In genomic region chr2:212984129-212984528, GRCh38 we compare ENCODE assay signal across 34 cellular contexts.
"Had no signal": no experiment of that assay in that cellular context is flagged by ENCODE, and none has a peak within 500 bp of the region (broad histone marks: within the 10 kb centered on the region; RNA-seq: fewer than 3 reads in every experiment).

No MANE protein-coding gene starts in this region.

- DNase-seq: activated B cell treated with CpG ODN at 0.5 μM for 24 hours; activated CD4-positive, alpha-beta memory T cell treated with anti-CD3 and anti-CD28 coated beads for 36 hours; activated CD4-positive, alpha-beta T cell treated with anti-CD3 and anti-CD28 coated beads for 4 hours; activated CD4-positive, alpha-beta T cell treated with anti-CD3 and anti-CD28 coated beads, Interleukin-2, amount 10 ng/mL, durations not matched to agents 24 days and 14 days; activated CD4-positive, alpha-beta T cell treated with anti-CD3 and anti-CD28 coated beads, Interleukin-2, amount 50 U/mL, for 1 hour; activated CD4-positive, alpha-beta T cell treated with anti-CD3 and anti-CD28 coated beads, Interleukin-2, amount 50 U/mL, for 4 hours; activated CD4-positive, CD25-positive, alpha-beta regulatory T cell treated with anti-CD3 and anti-CD28 coated beads, Interleukin-2, amount 50 U/mL, for 72 hours; activated CD8-positive, alpha-beta memory T cell treated with anti-CD3 and anti-CD28 coated beads, Interleukin-2, amount 50 U/mL, for 48 hours; activated CD8-positive, alpha-beta T cell treated with anti-CD3 and anti-CD28 coated beads for 36 hours; activated effector memory CD4-positive, alpha-beta T cell treated with Interleukin-2 at 50 U/mL for 16 hours; activated gamma-delta T cell; activated naive CD4-positive, alpha-beta T cell treated with anti-CD3 and anti-CD28 coated beads, Interleukin-2, amount 10 ng/mL, durations not matched to agents 7 days and 5 days; activated naive CD4-positive, alpha-beta T cell treated with Interleukin-2 at 50 U/mL for 16 hours; activated naive CD8-positive, alpha-beta T cell treated with anti-CD3 and anti-CD28 coated beads, Interleukin-2, amount 10 ng/mL, durations not matched to agents 7 days and 5 days; activated naive CD8-positive, alpha-beta T cell treated with anti-CD3 and anti-CD28 coated beads, Interleukin-2, amount 50 U/mL, for 24 hours; activated T-cell treated with anti-CD3 and anti-CD28 coated beads, Interleukin-2, amount 50 U/mL, for 24 hours; activated T-cell treated with anti-CD3 and anti-CD28 coated beads, Interleukin-2, amount 50 U/mL, for 48 hours; amniotic stem cell; aorta; body of pancreas; brain microvascular endothelial cell; central memory CD4-positive, alpha-beta T cell; T-helper 1 cell; T-helper 2 cell; T-helper 9 cell had no signal

- H3K9me3 Mint-ChIP-seq: activated B cell treated with CpG ODN at 0.5 μM for 24 hours; activated CD4-positive, alpha-beta memory T cell treated with anti-CD3 and anti-CD28 coated beads for 36 hours; activated CD4-positive, alpha-beta T cell treated with anti-CD3 and anti-CD28 coated beads, Interleukin-2, amount 10 ng/mL, durations not matched to agents 24 days and 14 days; activated CD8-positive, alpha-beta T cell treated with anti-CD3 and anti-CD28 coated beads for 36 hours; activated naive CD4-positive, alpha-beta T cell treated with anti-CD3 and anti-CD28 coated beads, Interleukin-2, amount 10 ng/mL, durations not matched to agents 7 days and 5 days; activated naive CD8-positive, alpha-beta T cell treated with anti-CD3 and anti-CD28 coated beads, Interleukin-2, amount 10 ng/mL, durations not matched to agents 7 days and 5 days; activated T-cell treated with anti-CD3 and anti-CD28 coated beads, Interleukin-2, amount 50 U/mL, for 24 hours; activated T-helper 2 cell treated with anti-CD3 and anti-CD28 coated beads, Interferon-gamma antibody, Interleukin-2, Interleukin-4, amounts not matched to agents 10 μg/mL and 5 μg/mL and 100 μg/mL, durations not matched to agents 14 hours and 24 hours and 36 hours; T-helper 1 cell treated with Interleukin-12 subunit alpha and Interleukin-12 subunit beta and Interleukin-4 antibody, amounts not matched to agents 30 μg/mL and 1 μg/mL, for 36 hours; T-helper 2 cell treated with Interferon-gamma antibody and Interleukin-4, amounts not matched to agents 5 μg/mL and 100 μg/mL, for 36 hours had no signal

- H3K27ac ChIP-seq: body of pancreas, brain microvascular endothelial cell, breast epithelium, VCaP had no signal

- FAIRE-seq: astrocyte, TTC549 had no signal

- H3K4me3 Mint-ChIP-seq: activated B cell treated with CpG ODN at 0.5 μM for 24 hours; activated CD4-positive, alpha-beta memory T cell treated with anti-CD3 and anti-CD28 coated beads for 36 hours; activated CD4-positive, alpha-beta T cell treated with anti-CD3 and anti-CD28 coated beads, Interleukin-2, amount 10 ng/mL, durations not matched to agents 24 days and 14 days; activated CD8-positive, alpha-beta T cell treated with anti-CD3 and anti-CD28 coated beads for 36 hours; activated naive CD4-positive, alpha-beta T cell treated with anti-CD3 and anti-CD28 coated beads, Interleukin-2, amount 10 ng/mL, durations not matched to agents 7 days and 5 days; activated naive CD4-positive, alpha-beta T cell treated with anti-CD3 and anti-CD28 coated beads, Interleukin-2, amount 50 U/mL, for 24 hours; activated naive CD8-positive, alpha-beta T cell; activated naive CD8-positive, alpha-beta T cell treated with anti-CD3 and anti-CD28 coated beads, Interleukin-2, amount 10 ng/mL, durations not matched to agents 7 days and 5 days; activated naive CD8-positive, alpha-beta T cell treated with anti-CD3 and anti-CD28 coated beads, Interleukin-2, amount 50 U/mL, for 24 hours; activated T-cell treated with anti-CD3 and anti-CD28 coated beads, Interleukin-2, amount 50 U/mL, for 24 hours; T-helper 1 cell treated with Interleukin-12 subunit alpha and Interleukin-12 subunit beta and Interleukin-4 antibody, amounts not matched to agents 30 μg/mL and 1 μg/mL, for 36 hours; T-helper 2 cell treated with Interferon-gamma antibody and Interleukin-4, amounts not matched to agents 5 μg/mL and 100 μg/mL, for 36 hours had no signal

- H3K36me3 Mint-ChIP-seq: activated CD4-positive, alpha-beta memory T cell treated with anti-CD3 and anti-CD28 coated beads for 36 hours; activated naive CD4-positive, alpha-beta T cell treated with anti-CD3 and anti-CD28 coated beads, Interleukin-2, amount 10 ng/mL, durations not matched to agents 7 days and 5 days; activated naive CD4-positive, alpha-beta T cell treated with anti-CD3 and anti-CD28 coated beads, Interleukin-2, amount 50 U/mL, for 24 hours; activated naive CD8-positive, alpha-beta T cell had no signal

- H3K27ac Mint-ChIP-seq: activated B cell treated with CpG ODN at 0.5 μM for 24 hours; activated CD4-positive, alpha-beta memory T cell treated with anti-CD3 and anti-CD28 coated beads for 36 hours; activated CD4-positive, alpha-beta T cell treated with anti-CD3 and anti-CD28 coated beads, Interleukin-2, amount 10 ng/mL, durations not matched to agents 24 days and 14 days; activated CD8-positive, alpha-beta T cell treated with anti-CD3 and anti-CD28 coated beads for 36 hours; activated naive CD4-positive, alpha-beta T cell treated with anti-CD3 and anti-CD28 coated beads, Interleukin-2, amount 10 ng/mL, durations not matched to agents 7 days and 5 days; activated naive CD4-positive, alpha-beta T cell treated with anti-CD3 and anti-CD28 coated beads, Interleukin-2, amount 50 U/mL, for 24 hours; activated naive CD8-positive, alpha-beta T cell; activated naive CD8-positive, alpha-beta T cell treated with anti-CD3 and anti-CD28 coated beads, Interleukin-2, amount 10 ng/mL, durations not matched to agents 7 days and 5 days; activated naive CD8-positive, alpha-beta T cell treated with anti-CD3 and anti-CD28 coated beads, Interleukin-2, amount 50 U/mL, for 24 hours; activated T-cell treated with anti-CD3 and anti-CD28 coated beads, Interleukin-2, amount 50 U/mL, for 24 hours; activated T-helper 2 cell treated with anti-CD3 and anti-CD28 coated beads, Interferon-gamma antibody, Interleukin-2, Interleukin-4, amounts not matched to agents 10 μg/mL and 5 μg/mL and 100 μg/mL, durations not matched to agents 14 hours and 24 hours and 36 hours; T-helper 1 cell treated with Interleukin-12 subunit alpha and Interleukin-12 subunit beta and Interleukin-4 antibody, amounts not matched to agents 30 μg/mL and 1 μg/mL, for 36 hours; T-helper 2 cell treated with Interferon-gamma antibody and Interleukin-4, amounts not matched to agents 5 μg/mL and 100 μg/mL, for 36 hours had no signal

- H3K4me3 ChIP-seq: body of pancreas, breast epithelium had no signal

- H3K4me1 ChIP-seq: body of pancreas, breast epithelium had no signal

- H3K36me3 ChIP-seq: brain microvascular endothelial cell, breast epithelium had no signal

- H3K27me3 ChIP-seq: body of pancreas, brain microvascular endothelial cell, breast epithelium had no signal

- ATAC-seq: activated CD8-positive, alpha-beta T cell treated with anti-CD3 and anti-CD28 coated beads for 36 hours; activated naive CD8-positive, alpha-beta T cell treated with anti-CD3 and anti-CD28 coated beads, Interleukin-2, amount 50 U/mL, for 24 hours; body of pancreas had no signal

- H3K9me3 ChIP-seq: body of pancreas, breast epithelium had no signal

- H3K27me3 Mint-ChIP-seq: activated B cell treated with CpG ODN at 0.5 μM for 24 hours; activated CD8-positive, alpha-beta T cell treated with anti-CD3 and anti-CD28 coated beads for 36 hours; activated naive CD4-positive, alpha-beta T cell treated with anti-CD3 and anti-CD28 coated beads, Interleukin-2, amount 10 ng/mL, durations not matched to agents 7 days and 5 days; activated naive CD4-positive, alpha-beta T cell treated with anti-CD3 and anti-CD28 coated beads, Interleukin-2, amount 50 U/mL, for 24 hours; activated T-cell treated with anti-CD3 and anti-CD28 coated beads, Interleukin-2, amount 50 U/mL, for 24 hours had no signal
